Comparison of ENCODE assay signal across 8 cellular contexts in the genomic region with DNA sequence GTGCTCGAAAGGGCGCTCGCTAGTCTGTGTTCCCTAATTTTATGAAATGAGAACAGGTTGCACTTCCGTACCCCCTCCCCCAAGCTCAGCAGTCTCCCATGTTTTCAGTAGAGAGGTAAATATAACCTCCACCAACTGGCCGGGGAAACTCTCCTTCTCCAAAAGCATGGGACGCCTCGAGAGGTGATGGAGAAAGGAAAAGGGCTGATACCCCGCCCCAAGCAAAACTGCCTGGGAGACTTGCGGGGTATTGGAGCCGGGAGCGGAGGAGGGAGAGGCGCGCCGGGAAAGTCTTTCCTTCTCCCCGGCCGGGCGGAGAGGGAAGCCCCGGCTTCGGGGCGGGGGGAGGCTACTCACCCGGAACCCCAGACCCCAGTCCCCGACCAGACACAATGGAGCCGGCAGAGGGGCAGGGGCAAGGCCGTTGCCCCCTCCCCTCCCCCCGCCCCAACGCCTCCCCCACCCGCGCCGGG. TPM values are rescaled to one million over a fixed set of nuclear protein-coding genes. Genes with fewer than 3 reads are reported as not detected.
A peak's percentile ranks its signal among the peaks of the same experiment; 100 is the strongest.
DNase-seq lines count a peak whose midpoint lies in the region; ATAC-seq and TF ChIP-seq lines count a peak whose summit lies in the region.

No MANE protein-coding gene starts in this region.

- peak overlapping the region; percentile 95 for H3K27ac Mint-ChIP-seq in stimulated activated naive B cell treated with anti-CD40 and anti-IgM and Interleukin-4, amounts not matched to agents 10 μg/mL and 1 μg/mL and 100 μg/mL, for 72 hours

- TF ChIP-seq CTCF in C4-2B (conservative IDR thresholded peaks at IDR 0.05) = no peak

- H3K27ac ChIP-seq in C4-2B = peak overlapping the region; percentile 89

- H3K4me3 Mint-ChIP-seq in stimulated activated naive B cell treated with anti-CD40 and anti-IgM and Interleukin-4, amounts not matched to agents 10 μg/mL and 1 μg/mL and 100 μg/mL, for 72 hours = peak overlapping the region; percentile 93 to 96

- peak; percentile 20 for ATAC-seq in GM19351 (IDR thresholded peaks at IDR 0.05; ENCODE audit: unreplicated experiment)
- peak; percentile 5 for ATAC-seq in HG03457 (IDR thresholded peaks at IDR 0.05; ENCODE audit: unreplicated experiment)
- ATAC-seq in stimulated activated naive B cell treated with anti-CD40 and anti-IgM and Interleukin-4, amounts not matched to agents 10 μg/mL and 1 μg/mL and 100 μg/mL, for 72 hours (replicated peaks) = peak; percentile 20 to 38
- no peak for ATAC-seq in HG03039 (IDR thresholded peaks at IDR 0.05; ENCODE audit: unreplicated experiment)

- in situ Hi-C loops in SK-MEL-5 (cut with HindIII; ENCODE audit: low pct_unique_long_range_greater_than_20kb, low sequenced_read_pairs) = no loop called here

- H3K9me3 Mint-ChIP-seq in stimulated activated naive B cell treated with anti-CD40 and anti-IgM and Interleukin-4, amounts not matched to agents 10 μg/mL and 1 μg/mL and 100 μg/mL, for 72 hours = no peaks in the 10 kb centered on the region

- DNase-seq in SK-MEL-5 (ENCODE audit: low read depth, low spot score) (peak; percentile 32), cerebellar cortex (ENCODE audit: low spot score) (peak; percentile 37), left kidney (ENCODE audit: low read depth, low spot score) (peak; percentile 77)
- DNase-seq in stimulated activated naive B cell treated with anti-CD40 and anti-IgM and Interleukin-4, amounts not matched to agents 10 μg/mL and 1 μg/mL and 100 μg/mL, for 72 hours = no peak

- H3K27me3 Mint-ChIP-seq in stimulated activated naive B cell treated with anti-CD40 and anti-IgM and Interleukin-4, amounts not matched to agents 10 μg/mL and 1 μg/mL and 100 μg/mL, for 72 hours = no peaks in the 10 kb centered on the region

- peaks cover 14 to 29% of the 10 kb centered on the region in 2 donors for H3K4me1 Mint-ChIP-seq in stimulated activated naive B cell treated with anti-CD40 and anti-IgM and Interleukin-4, amounts not matched to agents 10 μg/mL and 1 μg/mL and 100 μg/mL, for 72 hours

- H3K36me3 Mint-ChIP-seq in stimulated activated naive B cell treated with anti-CD40 and anti-IgM and Interleukin-4, amounts not matched to agents 10 μg/mL and 1 μg/mL and 100 μg/mL, for 72 hours = no peaks in the 10 kb centered on the region

RNA-seq across cellular contexts. Expression of a gene that starts 0.6 kb away (rescaled TPM):
- 24.7 and 25.2 TPM in 2 replicates for total RNA-seq in SK-MEL-5 (2014; rRNA removed; shearing (Covaris generic))
- polyA plus RNA-seq in SK-MEL-5 (2015; cell fraction: cytosol; rRNA removed) = 16.3 and 20.7 TPM in 2 replicates
- polyA plus RNA-seq in SK-MEL-5 (2015; cell fraction: nucleus; rRNA removed) = 18.2 and 22.0 TPM in 2 replicates
